In genomic region chr12:50949801-50950302, GRCh38 we compare ENCODE assay signal across 23 cellular contexts. TPM values are rescaled to one million over a fixed set of nuclear protein-coding genes. Genes with fewer than 3 reads are reported as not detected.
"Had no signal": no experiment of that assay in that cellular context is flagged by ENCODE, and none has a peak within 500 bp of the region (broad histone marks: within the 10 kb centered on the region; RNA-seq: fewer than 3 reads in every experiment).

No MANE protein-coding gene starts in this region.

- H3K9me3 Mint-ChIP-seq: IgD-negative memory B cell had no signal

- H3K4me2 ChIP-seq: KMS-11, SK-N-SH had no signal

- H3K27me3 Mint-ChIP-seq: IgD-negative memory B cell had no signal

- DNase-seq: Kasumi-1, MM.1S, NCI-H1092 treated with DMSO at 0.1 percent for 48 hours, NCI-H1436, NCI-H187, NCI-H2081, NCI-H2107, NCI-H226, NCI-H446, NCI-H510A, NCI-H526, NCI-H82, SHP77, SK-N-SH, SW 1271 had no signal

- ATAC-seq: HepG2, K562 had no signal

- H3K27ac ChIP-seq: KMS-11, RWPE1 had no signal

- H3K9me3 ChIP-seq: SK-N-SH had no signal

- H3K4me3 ChIP-seq: K562 had no signal

- H3K4me3 Mint-ChIP-seq: IgD-negative memory B cell had no signal

- H3K9ac ChIP-seq: KMS-11, SK-N-SH had no signal

RNA-seq across cellular contexts. Expression of gene HIGD1C, which starts 2.5 kb away (rescaled TPM):
- total RNA-seq: HepG2, HT1080, K562, M059J, SK-MEL-5 had no signal
